14 cellular contexts compared by ENCODE assay signal in the genomic region with DNA sequence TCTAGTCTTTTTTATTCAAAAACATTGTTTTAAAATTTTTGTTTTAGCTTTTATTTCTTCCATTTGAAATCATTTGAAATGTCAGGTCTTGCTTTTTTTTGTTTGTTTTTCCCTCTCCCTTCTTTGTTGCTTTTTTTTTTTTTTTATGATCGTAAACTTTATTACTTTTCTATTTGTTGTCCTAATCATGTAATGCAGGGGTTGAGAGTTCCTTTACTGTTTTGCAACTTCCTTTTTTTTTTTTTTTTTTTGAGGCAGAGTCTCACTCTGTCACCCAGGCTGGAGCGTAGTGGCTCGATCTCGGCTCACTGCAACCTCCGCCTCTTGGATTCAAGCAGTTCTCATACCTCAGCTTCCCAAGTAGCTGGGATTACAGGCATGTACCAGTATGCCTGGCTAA. TPM values are rescaled to one million over a fixed set of nuclear protein-coding genes. Genes with fewer than 3 reads are reported as not detected.
A peak's percentile ranks its signal among the peaks of the same experiment; 100 is the strongest.
DNase-seq lines count a peak whose midpoint lies in the region; ATAC-seq, FAIRE-seq and TF ChIP-seq lines count a peak whose summit lies in the region.
"Had no signal": no experiment of that assay in that cellular context is flagged by ENCODE, and none has a peak within 500 bp of the region (broad histone marks: within the 10 kb centered on the region; RNA-seq: fewer than 3 reads in every experiment).

No MANE protein-coding gene starts in this region.

- in situ Hi-C loops in brain microvascular endothelial cell (cut with HindIII; ENCODE audit: low pct_ligation_motif_present, low sequenced_read_pairs), result no loop called here

- H3K27ac ChIP-seq in OCI-LY3 (ENCODE audit: low read length), result peak overlapping the region; percentile 56
- peak overlapping the region; percentile 78 for H3K27ac ChIP-seq in neutrophil
- no peak overlapping the region for H3K27ac ChIP-seq in brain microvascular endothelial cell
- H3K27ac ChIP-seq: uterus had no signal

- FAIRE-seq in frontal cortex (lab: Jason Lieb, UNC) (peak; percentile 64), GM19239 (lab: Jason Lieb, UNC) (no peak)
- FAIRE-seq: GM12878 had no signal

- H3K4me2 ChIP-seq in OCI-LY3 (ENCODE audit: low read length), result no peak overlapping the region

- H3K36me3 ChIP-seq in OCI-LY3 (replicated peaks; ENCODE audit: low read depth, low read length) (peaks cover 56% of the 10 kb centered on the region), neutrophil (peaks cover 55% of the 10 kb centered on the region), brain microvascular endothelial cell (replicated peaks) (peaks cover 14% of the 10 kb centered on the region)
- H3K36me3 ChIP-seq: uterus had no signal

- no peaks in the 10 kb centered on the region for H3K79me2 ChIP-seq in OCI-LY3 (ENCODE audit: low read length)

- peak; percentile 0 for DNase-seq in HT-29 (ENCODE audit: low spot score)
- no peak for DNase-seq in frontal cortex (ENCODE audit: low spot score in 2 of 2)
- DNase-seq in brain microvascular endothelial cell, result no peak
- DNase-seq in GM19239 (ENCODE audit: insufficient read length, low spot score), result no peak
- DNase-seq: CD4-positive, alpha-beta T cell; MG63; retina; stimulated activated CD4-positive, alpha-beta T cell treated with anti-CD3 and anti-CD28 coated beads, Interleukin-4, amount 100 ng/mL, for 24 hours; stimulated activated naive CD4-positive, alpha-beta T cell treated with Interleukin-2 at 50 U/mL for 16 hours had no signal

- H3K9me3 ChIP-seq in OCI-LY3 (ENCODE audit: insufficient read depth, low read length), result no peaks in the 10 kb centered on the region
- peaks cover 3% of the 10 kb centered on the region for H3K9me3 ChIP-seq in neutrophil
- H3K9me3 ChIP-seq: MG63, uterus had no signal

- H3K4me1 ChIP-seq in OCI-LY3 (ENCODE audit: low read length), result peaks cover 28% of the 10 kb centered on the region
- H3K4me1 ChIP-seq in neutrophil (ENCODE audit: control insufficient read depth in 1 of 2, insufficient read depth in 1 of 2, low read depth in 1 of 2, low read length in 1 of 2), result peaks cover 16 to 23% of the 10 kb centered on the region in 2 experiments
- H3K4me1 ChIP-seq: uterus had no signal

- TF ChIP-seq CTCF in OCI-LY3 (IDR thresholded peaks at IDR 0.05; ENCODE audit: low read depth, low read length) (no peak), neutrophil (IDR thresholded peaks at IDR 0.05) (no peak), brain microvascular endothelial cell (IDR thresholded peaks at IDR 0.05; ENCODE audit: low read depth, low read length, missing control alignments) (no peak)

- H4K20me1 ChIP-seq in OCI-LY3 (ENCODE audit: insufficient read depth, low read length), result peaks cover 46% of the 10 kb centered on the region

- ATAC-seq in GM18502 (IDR thresholded peaks at IDR 0.05; ENCODE audit: poor library complexity, unreplicated experiment), result no peak

- no peak overlapping the region for H3K4me3 ChIP-seq in OCI-LY3 (ENCODE audit: low read length)
- H3K4me3 ChIP-seq in neutrophil (ENCODE audit: low read depth in 1 of 2, low read length in 1 of 2), result no peak overlapping the region
- H3K4me3 ChIP-seq in brain microvascular endothelial cell (ENCODE audit: low read depth, low read length), result no peak overlapping the region
- H3K4me3 ChIP-seq: GM12878, MG63, uterus had no signal

- no peak overlapping the region for H3K9ac ChIP-seq in OCI-LY3 (ENCODE audit: low read length)

- H3K27me3 ChIP-seq in OCI-LY3 (ENCODE audit: low read depth, low read length), result no peaks in the 10 kb centered on the region
- H3K27me3 ChIP-seq in neutrophil, result no peaks in the 10 kb centered on the region
- no peaks in the 10 kb centered on the region for H3K27me3 ChIP-seq in brain microvascular endothelial cell (replicated peaks)
- H3K27me3 ChIP-seq: MG63, uterus had no signal

- H2AFZ ChIP-seq in OCI-LY3 (ENCODE audit: low read depth, low read length), result no peak overlapping the region

RNA-seq across cellular contexts. Expression of gene IVNS1ABP, which starts 24.8 kb away (rescaled TPM):
- 76.9 and 79.3 TPM in 2 replicates for total RNA-seq in HT-29 (2014; rRNA removed; shearing (Covaris generic))
- total RNA-seq in frontal cortex, result 182 TPM
